Comparison of ENCODE assay signal across 7 cellular contexts in the genomic region with DNA sequence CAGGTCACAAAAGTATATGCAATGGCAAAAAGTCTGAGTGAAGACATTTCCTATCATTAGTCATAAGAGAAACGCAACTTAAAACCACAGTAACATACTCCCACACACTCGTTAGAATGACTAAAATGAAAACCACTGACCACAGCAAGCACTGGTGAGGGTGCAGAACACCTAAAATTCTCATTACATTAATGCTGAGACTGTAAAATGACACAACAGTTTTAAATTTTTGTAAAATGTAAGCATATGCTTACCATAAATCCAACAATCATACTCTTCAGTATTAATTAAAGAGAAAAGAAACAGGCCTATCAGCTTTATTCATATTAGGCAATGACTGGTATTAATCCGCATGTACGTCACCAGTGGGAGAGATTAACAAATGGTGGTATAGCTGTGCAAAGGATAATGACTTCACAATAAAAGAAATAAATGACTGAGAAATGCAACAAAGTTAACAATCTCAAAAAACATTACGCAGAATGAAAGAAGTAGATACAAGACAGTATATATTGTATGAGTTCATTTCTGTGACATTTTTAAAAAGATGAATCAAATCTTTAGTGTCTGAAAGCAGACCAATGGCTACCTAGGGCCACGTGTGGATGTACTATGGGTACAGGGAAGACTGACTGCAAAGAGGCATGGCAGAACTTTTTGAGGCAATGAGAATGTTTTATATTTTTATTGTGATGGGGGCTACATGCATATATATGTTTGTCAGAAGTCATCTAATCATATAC.
DNase-seq lines count a peak whose midpoint lies in the region; ATAC-seq, FAIRE-seq and TF ChIP-seq lines count a peak whose summit lies in the region.

No MANE protein-coding gene starts in this region.

- H3K9me3 ChIP-seq in MM.1S (replicated peaks; ENCODE audit: insufficient read depth, low read length) (no peaks in the 10 kb centered on the region), GM12878 (replicated peaks; ENCODE audit: control insufficient read depth, insufficient read depth, low read length) (no peaks in the 10 kb centered on the region; the same call in none of the 3 replicates)

- CTCF ChIA-PET in GM12878 (lab: Yijun Ruan, JAX) = interaction anchor here (1.7 kb wide), 1 partner anchor 253 kb away, joined by 4 read pairs; no protein-coding TSS in a partner anchor

- peak; percentile 90 to 96 for TF ChIP-seq EP300 in GM12878 (IDR thresholded peaks at IDR 0.05; ENCODE audit: borderline replicate concordance in 1 of 2, control insufficient read depth in 1 of 2, low read depth in 2 of 2, low read length in 2 of 2)

- H3K9me2 ChIP-seq in MM.1S (replicated peaks; ENCODE audit: insufficient read depth, low read length) = no peaks in the 10 kb centered on the region

- H4K20me1 ChIP-seq in MM.1S (ENCODE audit: insufficient read depth, low read length) = no peaks in the 10 kb centered on the region
- no peaks in the 10 kb centered on the region for H4K20me1 ChIP-seq in GM12878 (ENCODE audit: control insufficient read depth, insufficient read depth)

- intact Hi-C loops in GM12878 (cut with micrococcal nuclease; ENCODE audit: unreplicated experiment) = loop anchor here (1.0 to 5.0 kb wide), 2 partner anchors 8 to 151 kb away; no protein-coding TSS in a partner anchor

- H2AFZ ChIP-seq in MM.1S (ENCODE audit: low read length) = no peak overlapping the region
- no peak overlapping the region for H2AFZ ChIP-seq in GM12878 (ENCODE audit: control insufficient read depth, low read depth, low read length)

- H3K79me2 ChIP-seq in MM.1S (ENCODE audit: low read length) (no peaks in the 10 kb centered on the region), GM12878 (ENCODE audit: control insufficient read depth, insufficient read depth, low read length) (no peaks in the 10 kb centered on the region)

- peak; percentile 71 for DNase-seq in HFF-Myc (ENCODE audit: extremely low read depth, low read depth)
- DNase-seq in MM.1S = peak; percentile 88
- peak; percentile 76 for DNase-seq in GM12878 (ENCODE audit: low read depth, low spot score)
- DNase-seq in NCI-H510A treated with DMSO at 0.1 percent for 48 hours (lab: John Stamatoyannopoulos, UW) = no peak
- DNase-seq in effector CD8-positive, alpha-beta T cell (lab: John Stamatoyannopoulos, UW) = no peak

- no TSS peak for BruUV-seq in GM12878 (replicated peaks; lab: Mats Ljungman, UMichigan)

- TF ChIP-seq CTCF in HFF-Myc (IDR thresholded peaks at IDR 0.05; ENCODE audit: low read depth, low read length, missing control alignments) (no peak), MM.1S (IDR thresholded peaks at IDR 0.05; ENCODE audit: low read length) (no peak), GM12878 (IDR thresholded peaks at IDR 0.05 in 2 of 3, conservative IDR thresholded peaks at IDR 0.05 in 1 of 3; ENCODE audit: control insufficient read depth in 2 of 3, extremely low read depth in 1 of 3, insufficient read depth in 1 of 3, low read depth in 3 of 3, low read length in 3 of 3) (no peak)

- no peaks in the 10 kb centered on the region for H3K27me3 Mint-ChIP-seq in stimulated activated memory B cell treated with anti-CD40 and anti-IgM and Interleukin-4, amounts not matched to agents 10 μg/mL and 1 μg/mL and 100 μg/mL, for 72 hours

- H3K27ac ChIP-seq in MM.1S (ENCODE audit: low read length) = peak overlapping the region; percentile 28; the same call in 1 of the 2 replicates
- peak overlapping the region; percentile 43; the same call in 1 of the 2 replicates for H3K27ac ChIP-seq in GM12878 (ENCODE audit: control insufficient read depth, insufficient read depth)

- H3K4me2 ChIP-seq in MM.1S (ENCODE audit: low read depth, low read length) (peak overlapping the region; percentile 37), GM12878 (ENCODE audit: control insufficient read depth, insufficient read depth) (peak overlapping the region; percentile 54)

- TF ChIP-seq RAD21 in GM12878 (IDR thresholded peaks at IDR 0.05; ENCODE audit: insufficient read depth, low read depth, low read length) = no peak

- peak; percentile 98 for FAIRE-seq in GM12878 (lab: Jason Lieb, UNC)

- no peak for TF ChIP-seq POLR2A in GM12878 (IDR thresholded peaks at IDR 0.05; ENCODE audit: low read depth, low read length)

- peaks cover 27% of the 10 kb centered on the region for H3K4me1 Mint-ChIP-seq in stimulated activated memory B cell treated with anti-CD40 and anti-IgM and Interleukin-4, amounts not matched to agents 10 μg/mL and 1 μg/mL and 100 μg/mL, for 72 hours

- peaks cover 34% of the 10 kb centered on the region for H3K36me3 Mint-ChIP-seq in stimulated activated memory B cell treated with anti-CD40 and anti-IgM and Interleukin-4, amounts not matched to agents 10 μg/mL and 1 μg/mL and 100 μg/mL, for 72 hours

- H3K36me3 ChIP-seq in MM.1S (replicated peaks; ENCODE audit: insufficient read depth, low read length) (no peaks in the 10 kb centered on the region), GM12878 (ENCODE audit: control insufficient read depth in 2 of 2, insufficient read depth in 2 of 2, low read length in 1 of 2) (no peaks in the 10 kb centered on the region)

- in situ Hi-C loops in GM12878 (cut with MboI) = no loop called here

- no peak overlapping the region for H3K4me3 ChIP-seq in HFF-Myc (replicated peaks; ENCODE audit: low read depth, low read length)
- 0 out of 2 replicates have a peak overlapping the region, but pooled peaks have one; percentile 4 for H3K4me3 ChIP-seq in MM.1S (ENCODE audit: low read length)
- no peak overlapping the region for H3K4me3 ChIP-seq in GM12878

- peak overlapping the region; percentile 88 for H3K27ac Mint-ChIP-seq in stimulated activated memory B cell treated with anti-CD40 and anti-IgM and Interleukin-4, amounts not matched to agents 10 μg/mL and 1 μg/mL and 100 μg/mL, for 72 hours

- H3K9ac ChIP-seq in MM.1S (ENCODE audit: low read length) = no peak overlapping the region
- H3K9ac ChIP-seq in GM12878 (ENCODE audit: control insufficient read depth, insufficient read depth, low read length) = no peak overlapping the region

- H3K4me1 ChIP-seq in MM.1S (ENCODE audit: low read length) = peaks cover 16% of the 10 kb centered on the region
- peaks cover 14% of the 10 kb centered on the region; the same call in 1 of the 2 replicates for H3K4me1 ChIP-seq in GM12878 (ENCODE audit: control insufficient read depth, insufficient read depth, low read length)

- H3F3A ChIP-seq in MM.1S (ENCODE audit: insufficient read depth, low read length) = peaks cover 11% of the 10 kb centered on the region

- POLR2A ChIA-PET in GM12878 (lab: Charles Lee) = no interaction called here

- peak; percentile 99 for ATAC-seq in GM18517 (IDR thresholded peaks at IDR 0.05; ENCODE audit: unreplicated experiment)
- peak; percentile 98 for ATAC-seq in GM12878
- ATAC-seq in stimulated activated memory B cell treated with anti-CD40 and anti-IgM and Interleukin-4, amounts not matched to agents 10 μg/mL and 1 μg/mL and 100 μg/mL, for 72 hours = peak; percentile 90

- H3K4me3 Mint-ChIP-seq in stimulated activated memory B cell treated with anti-CD40 and anti-IgM and Interleukin-4, amounts not matched to agents 10 μg/mL and 1 μg/mL and 100 μg/mL, for 72 hours = peak overlapping the region; percentile 61

- SMC1A ChIA-PET in GM12878 (lab: Charles Lee; ENCODE audit: uncharacterized antibody, unreplicated experiment) = no interaction called here

- no peaks in the 10 kb centered on the region for H3K9me3 Mint-ChIP-seq in stimulated activated memory B cell treated with anti-CD40 and anti-IgM and Interleukin-4, amounts not matched to agents 10 μg/mL and 1 μg/mL and 100 μg/mL, for 72 hours

- RAD21 ChIA-PET in GM12878 (lab: Charles Lee; ENCODE audit: unreplicated experiment) = no interaction called here

- WGBS in GM12878 (ENCODE audit: insufficient coverage, insufficient replicate concordance, low lambda C conversion rate, missing lambda C conversion rate) = 37% methylated on average over 6 of the region's 6 CpGs

- H3K27me3 ChIP-seq in MM.1S (replicated peaks; ENCODE audit: insufficient read depth, low read length) = no peaks in the 10 kb centered on the region
- H3K27me3 ChIP-seq in GM12878 (replicated peaks in 1 of 2; ENCODE audit: control insufficient read depth in 2 of 2, insufficient read depth in 2 of 2, low read length in 1 of 2) = no peaks in the 10 kb centered on the region

TF ChIP-seq in GM12878, 131 proteins besides CTCF, POLR2A, EP300 and RAD21 (continues in another document):
- no peak for TF ChIP-seq ZNF384 (IDR thresholded peaks at IDR 0.05; ENCODE audit: borderline replicate concordance, low read depth, low read length)
- 0 out of 2 replicates have a peak, but pooled peaks have one; percentile 57 for TF ChIP-seq GATAD2B (conservative IDR thresholded peaks at IDR 0.05; ENCODE audit: low read depth)
- TF ChIP-seq KLF5 (IDR thresholded peaks at IDR 0.05; ENCODE audit: partially characterized antibody) = no peak
- TF ChIP-seq, protein P1, sequence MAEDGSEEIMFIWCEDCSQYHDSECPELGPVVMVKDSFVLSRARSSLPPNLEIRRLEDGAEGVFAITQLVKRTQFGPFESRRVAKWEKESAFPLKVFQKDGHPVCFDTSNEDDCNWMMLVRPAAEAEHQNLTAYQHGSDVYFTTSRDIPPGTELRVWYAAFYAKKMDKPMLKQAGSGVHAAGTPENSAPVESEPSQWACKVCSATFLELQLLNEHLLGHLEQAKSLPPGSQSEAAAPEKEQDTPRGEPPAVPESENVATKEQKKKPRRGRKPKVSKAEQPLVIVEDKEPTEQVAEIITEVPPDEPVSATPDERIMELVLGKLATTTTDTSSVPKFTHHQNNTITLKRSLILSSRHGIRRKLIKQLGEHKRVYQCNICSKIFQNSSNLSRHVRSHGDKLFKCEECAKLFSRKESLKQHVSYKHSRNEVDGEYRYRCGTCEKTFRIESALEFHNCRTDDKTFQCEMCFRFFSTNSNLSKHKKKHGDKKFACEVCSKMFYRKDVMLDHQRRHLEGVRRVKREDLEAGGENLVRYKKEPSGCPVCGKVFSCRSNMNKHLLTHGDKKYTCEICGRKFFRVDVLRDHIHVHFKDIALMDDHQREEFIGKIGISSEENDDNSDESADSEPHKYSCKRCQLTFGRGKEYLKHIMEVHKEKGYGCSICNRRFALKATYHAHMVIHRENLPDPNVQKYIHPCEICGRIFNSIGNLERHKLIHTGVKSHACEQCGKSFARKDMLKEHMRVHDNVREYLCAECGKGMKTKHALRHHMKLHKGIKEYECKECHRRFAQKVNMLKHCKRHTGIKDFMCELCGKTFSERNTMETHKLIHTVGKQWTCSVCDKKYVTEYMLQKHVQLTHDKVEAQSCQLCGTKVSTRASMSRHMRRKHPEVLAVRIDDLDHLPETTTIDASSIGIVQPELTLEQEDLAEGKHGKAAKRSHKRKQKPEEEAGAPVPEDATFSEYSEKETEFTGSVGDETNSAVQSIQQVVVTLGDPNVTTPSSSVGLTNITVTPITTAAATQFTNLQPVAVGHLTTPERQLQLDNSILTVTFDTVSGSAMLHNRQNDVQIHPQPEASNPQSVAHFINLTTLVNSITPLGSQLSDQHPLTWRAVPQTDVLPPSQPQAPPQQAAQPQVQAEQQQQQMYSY (CRISPR knock-in tag; IDR thresholded peaks at IDR 0.05) = no peak
- no peak for TF ChIP-seq RELA (IDR thresholded peaks at IDR 0.05; ENCODE audit: borderline replicate concordance, partially characterized antibody)
- TF ChIP-seq YBX1 (IDR thresholded peaks at IDR 0.05) = no peak

Comparison
In these comparisons a context has a peak if more than half of its experiments do, and no peak if none do; other contexts are left out.
1. DNase-seq: peak in HFF-Myc (single experiment), MM.1S (single experiment) and GM12878 (single experiment); none in NCI-H510A treated with DMSO at 0.1 percent for 48 hours (single experiment) and effector CD8-positive, alpha-beta T cell (single experiment).
2. Peak in every context shown above with its lines, with median percentiles within 50 percentile points of each other: ATAC-seq.